ENCODE assay signal across 2 cellular contexts in the genomic region with DNA sequence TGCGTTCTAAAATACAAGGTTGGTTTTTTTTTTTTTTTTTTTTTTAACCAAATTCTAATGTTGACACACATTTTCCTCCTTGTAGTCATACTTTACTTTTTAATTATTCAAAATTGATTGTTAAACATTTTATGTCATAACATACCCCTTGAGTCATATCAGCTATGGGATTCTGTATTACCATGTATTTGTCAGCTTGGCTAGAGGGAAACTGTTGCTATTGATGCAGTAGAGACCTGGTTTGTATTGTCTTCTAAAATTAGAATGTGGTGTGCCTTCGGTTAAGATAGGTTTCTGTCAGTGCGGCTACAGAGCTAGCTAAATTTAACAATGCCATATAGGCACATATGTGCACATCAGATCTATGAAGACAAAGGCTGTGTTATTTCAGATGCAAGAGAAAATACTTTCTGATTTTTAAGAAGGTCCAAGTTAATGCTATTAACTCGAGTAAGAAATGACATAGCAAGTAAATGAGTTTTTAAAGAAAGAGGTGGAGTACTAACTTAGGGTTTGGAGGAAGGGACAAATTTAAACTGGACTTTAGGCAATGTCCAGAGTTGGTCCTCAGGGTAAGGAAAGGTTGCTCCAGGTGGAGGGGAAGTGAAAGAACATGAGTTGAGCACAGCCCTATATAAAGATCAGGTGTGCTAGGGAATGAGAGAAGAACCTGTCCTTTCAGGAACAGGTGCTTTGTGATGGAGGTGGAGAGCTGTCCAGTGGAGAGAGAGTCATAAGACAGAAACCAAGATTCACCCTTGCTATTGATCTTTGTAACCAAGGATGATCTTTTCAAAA.
TF ChIP-seq lines count a peak whose summit lies in the region.

No MANE protein-coding gene starts in this region.

TF ChIP-seq in HepG2, 621 proteins besides CTCF, POLR2A, EP300 and RAD21 (continued from another document):
- TF ChIP-seq, protein P1, sequence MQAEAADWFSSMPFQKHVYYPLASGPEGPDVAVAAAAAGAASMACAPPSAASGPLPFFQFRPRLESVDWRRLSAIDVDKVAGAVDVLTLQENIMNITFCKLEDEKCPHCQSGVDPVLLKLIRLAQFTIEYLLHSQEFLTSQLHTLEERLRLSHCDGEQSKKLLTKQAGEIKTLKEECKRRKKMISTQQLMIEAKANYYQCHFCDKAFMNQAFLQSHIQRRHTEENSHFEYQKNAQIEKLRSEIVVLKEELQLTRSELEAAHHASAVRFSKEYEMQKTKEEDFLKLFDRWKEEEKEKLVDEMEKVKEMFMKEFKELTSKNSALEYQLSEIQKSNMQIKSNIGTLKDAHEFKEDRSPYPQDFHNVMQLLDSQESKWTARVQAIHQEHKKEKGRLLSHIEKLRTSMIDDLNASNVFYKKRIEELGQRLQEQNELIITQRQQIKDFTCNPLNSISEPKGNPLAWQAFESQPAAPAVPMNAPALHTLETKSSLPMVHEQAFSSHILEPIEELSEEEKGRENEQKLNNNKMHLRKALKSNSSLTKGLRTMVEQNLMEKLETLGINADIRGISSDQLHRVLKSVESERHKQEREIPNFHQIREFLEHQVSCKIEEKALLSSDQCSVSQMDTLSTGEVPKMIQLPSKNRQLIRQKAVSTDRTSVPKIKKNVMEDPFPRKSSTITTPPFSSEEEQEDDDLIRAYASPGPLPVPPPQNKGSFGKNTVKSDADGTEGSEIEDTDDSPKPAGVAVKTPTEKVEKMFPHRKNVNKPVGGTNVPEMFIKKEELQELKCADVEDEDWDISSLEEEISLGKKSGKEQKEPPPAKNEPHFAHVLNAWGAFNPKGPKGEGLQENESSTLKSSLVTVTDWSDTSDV (CRISPR knock-in tag; IDR thresholded peaks at IDR 0.05): no peak
- peak; percentile 67 for TF ChIP-seq RBM22 (optimal IDR thresholded peaks at IDR 0.05; ENCODE audit: low read length)

TF ChIP-seq in GM23338, 12 proteins besides CTCF, POLR2A, EP300 and RAD21 (continued from another document):
- TF ChIP-seq, protein P2, sequence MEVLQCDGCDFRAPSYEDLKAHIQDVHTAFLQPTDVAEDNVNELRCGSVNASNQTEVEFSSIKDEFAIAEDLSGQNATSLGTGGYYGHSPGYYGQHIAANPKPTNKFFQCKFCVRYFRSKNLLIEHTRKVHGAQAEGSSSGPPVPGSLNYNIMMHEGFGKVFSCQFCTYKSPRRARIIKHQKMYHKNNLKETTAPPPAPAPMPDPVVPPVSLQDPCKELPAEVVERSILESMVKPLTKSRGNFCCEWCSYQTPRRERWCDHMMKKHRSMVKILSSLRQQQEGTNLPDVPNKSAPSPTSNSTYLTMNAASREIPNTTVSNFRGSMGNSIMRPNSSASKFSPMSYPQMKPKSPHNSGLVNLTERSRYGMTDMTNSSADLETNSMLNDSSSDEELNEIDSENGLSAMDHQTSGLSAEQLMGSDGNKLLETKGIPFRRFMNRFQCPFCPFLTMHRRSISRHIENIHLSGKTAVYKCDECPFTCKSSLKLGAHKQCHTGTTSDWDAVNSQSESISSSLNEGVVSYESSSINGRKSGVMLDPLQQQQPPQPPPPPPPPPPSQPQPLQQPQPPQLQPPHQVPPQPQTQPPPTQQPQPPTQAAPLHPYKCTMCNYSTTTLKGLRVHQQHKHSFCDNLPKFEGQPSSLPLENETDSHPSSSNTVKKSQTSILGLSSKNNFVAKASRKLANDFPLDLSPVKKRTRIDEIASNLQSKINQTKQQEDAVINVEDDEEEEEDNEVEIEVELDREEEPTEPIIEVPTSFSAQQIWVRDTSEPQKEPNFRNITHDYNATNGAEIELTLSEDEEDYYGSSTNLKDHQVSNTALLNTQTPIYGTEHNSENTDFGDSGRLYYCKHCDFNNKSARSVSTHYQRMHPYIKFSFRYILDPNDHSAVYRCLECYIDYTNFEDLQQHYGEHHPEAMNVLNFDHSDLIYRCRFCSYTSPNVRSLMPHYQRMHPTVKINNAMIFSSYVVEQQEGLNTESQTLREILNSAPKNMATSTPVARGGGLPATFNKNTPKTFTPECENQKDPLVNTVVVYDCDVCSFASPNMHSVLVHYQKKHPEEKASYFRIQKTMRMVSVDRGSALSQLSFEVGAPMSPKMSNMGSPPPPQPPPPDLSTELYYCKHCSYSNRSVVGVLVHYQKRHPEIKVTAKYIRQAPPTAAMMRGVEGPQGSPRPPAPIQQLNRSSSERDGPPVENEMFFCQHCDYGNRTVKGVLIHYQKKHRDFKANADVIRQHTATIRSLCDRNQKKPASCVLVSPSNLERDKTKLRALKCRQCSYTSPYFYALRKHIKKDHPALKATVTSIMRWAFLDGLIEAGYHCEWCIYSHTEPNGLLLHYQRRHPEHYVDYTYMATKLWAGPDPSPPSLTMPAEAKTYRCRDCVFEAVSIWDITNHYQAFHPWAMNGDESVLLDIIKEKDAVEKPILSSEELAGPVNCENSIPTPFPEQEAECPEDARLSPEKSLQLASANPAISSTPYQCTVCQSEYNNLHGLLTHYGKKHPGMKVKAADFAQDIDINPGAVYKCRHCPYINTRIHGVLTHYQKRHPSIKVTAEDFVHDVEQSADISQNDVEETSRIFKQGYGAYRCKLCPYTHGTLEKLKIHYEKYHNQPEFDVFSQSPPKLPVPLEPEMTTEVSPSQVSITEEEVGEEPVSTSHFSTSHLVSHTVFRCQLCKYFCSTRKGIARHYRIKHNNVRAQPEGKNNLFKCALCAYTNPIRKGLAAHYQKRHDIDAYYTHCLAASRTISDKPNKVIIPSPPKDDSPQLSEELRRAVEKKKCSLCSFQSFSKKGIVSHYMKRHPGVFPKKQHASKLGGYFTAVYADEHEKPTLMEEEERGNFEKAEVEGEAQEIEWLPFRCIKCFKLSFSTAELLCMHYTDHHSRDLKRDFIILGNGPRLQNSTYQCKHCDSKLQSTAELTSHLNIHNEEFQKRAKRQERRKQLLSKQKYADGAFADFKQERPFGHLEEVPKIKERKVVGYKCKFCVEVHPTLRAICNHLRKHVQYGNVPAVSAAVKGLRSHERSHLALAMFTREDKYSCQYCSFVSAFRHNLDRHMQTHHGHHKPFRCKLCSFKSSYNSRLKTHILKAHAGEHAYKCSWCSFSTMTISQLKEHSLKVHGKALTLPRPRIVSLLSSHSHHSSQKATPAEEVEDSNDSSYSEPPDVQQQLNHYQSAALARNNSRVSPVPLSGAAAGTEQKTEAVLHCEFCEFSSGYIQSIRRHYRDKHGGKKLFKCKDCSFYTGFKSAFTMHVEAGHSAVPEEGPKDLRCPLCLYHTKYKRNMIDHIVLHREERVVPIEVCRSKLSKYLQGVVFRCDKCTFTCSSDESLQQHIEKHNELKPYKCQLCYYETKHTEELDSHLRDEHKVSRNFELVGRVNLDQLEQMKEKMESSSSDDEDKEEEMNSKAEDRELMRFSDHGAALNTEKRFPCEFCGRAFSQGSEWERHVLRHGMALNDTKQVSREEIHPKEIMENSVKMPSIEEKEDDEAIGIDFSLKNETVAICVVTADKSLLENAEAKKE (CRISPR knock-in tag; IDR thresholded peaks at IDR 0.05): no peak
